29 cellular contexts compared by ENCODE assay signal in genomic region chr9:126619336-126619919, GRCh38. TPM values are rescaled to one million over a fixed set of nuclear protein-coding genes. Genes with fewer than 3 reads are reported as not detected.
DNase-seq lines count a peak whose midpoint lies in the region; ATAC-seq and TF ChIP-seq lines count a peak whose summit lies in the region.
"Had no signal": no experiment of that assay in that cellular context is flagged by ENCODE, and none has a peak within 500 bp of the region (broad histone marks: within the 10 kb centered on the region; RNA-seq: fewer than 3 reads in every experiment).

No MANE protein-coding gene starts in this region.

- no peaks in the 10 kb centered on the region for H3K36me3 ChIP-seq in ectodermal cell (ENCODE audit: control insufficient read depth, insufficient read depth, low read length)
- no peaks in the 10 kb centered on the region for H3K36me3 ChIP-seq in mesendoderm (ENCODE audit: control insufficient read depth, insufficient read depth, low read length)
- H3K36me3 ChIP-seq: colonic mucosa, esophagus muscularis mucosa, Peyer's patch had no signal

- no peak overlapping the region for H3K4ac ChIP-seq in mesendoderm (ENCODE audit: low read depth, low read length)

- no peak overlapping the region for H4K8ac ChIP-seq in mesendoderm (ENCODE audit: low read depth, low read length)

- no peaks in the 10 kb centered on the region for H3K9me3 ChIP-seq in ectodermal cell (ENCODE audit: control insufficient read depth, low read length)
- H3K9me3 ChIP-seq: colonic mucosa, esophagus muscularis mucosa, Peyer's patch, testis had no signal

- peak overlapping the region; percentile 37 for H3K9ac ChIP-seq in mesendoderm (ENCODE audit: low read length)

- H3K4me2 ChIP-seq in mesendoderm (ENCODE audit: low read length): no peak overlapping the region

- no peaks in the 10 kb centered on the region for H3K79me1 ChIP-seq in mesendoderm (ENCODE audit: low read length)

- H4K5ac ChIP-seq in mesendoderm (ENCODE audit: low read length): no peak overlapping the region

- CTCF ChIA-PET in activated naive CD4-positive, alpha-beta T cell treated with anti-CD3 and anti-CD28 coated beads, Interleukin-2, amount 10 ng/mL, durations not matched to agents 7 days and 5 days (lab: Charles Lee): no interaction called here

- H3K4me3 Mint-ChIP-seq in activated naive CD4-positive, alpha-beta T cell treated with anti-CD3 and anti-CD28 coated beads, Interleukin-2, amount 10 ng/mL, durations not matched to agents 7 days and 5 days: no peak overlapping the region
- peak overlapping the region; percentile 70 for H3K4me3 Mint-ChIP-seq in type B pancreatic cell
- H3K4me3 Mint-ChIP-seq: activated CD8-positive, alpha-beta T cell treated with anti-CD3 and anti-CD28 coated beads, Interleukin-2, amount 10 ng/mL, durations not matched to agents 7 days and 5 days; activated naive CD8-positive, alpha-beta T cell treated with anti-CD3 and anti-CD28 coated beads for 36 hours had no signal

- H3K27me3 ChIP-seq in ectodermal cell (ENCODE audit: control insufficient read depth, insufficient read depth, low read length, poor library complexity, severe bottlenecking) (peaks cover 100% of the 10 kb centered on the region), mesendoderm (ENCODE audit: insufficient read depth, low read length, poor library complexity) (peaks cover 93% of the 10 kb centered on the region)
- H3K27me3 ChIP-seq: testis had no signal

- no peak overlapping the region for H2BK120ac ChIP-seq in mesendoderm (ENCODE audit: low read depth, low read length)

- peak overlapping the region; percentile 45 for H3K27ac Mint-ChIP-seq in activated naive CD4-positive, alpha-beta T cell treated with anti-CD3 and anti-CD28 coated beads, Interleukin-2, amount 10 ng/mL, durations not matched to agents 7 days and 5 days
- no peak overlapping the region for H3K27ac Mint-ChIP-seq in type B pancreatic cell
- H3K27ac Mint-ChIP-seq: activated CD8-positive, alpha-beta T cell treated with anti-CD3 and anti-CD28 coated beads, Interleukin-2, amount 10 ng/mL, durations not matched to agents 7 days and 5 days; activated naive CD8-positive, alpha-beta T cell treated with anti-CD3 and anti-CD28 coated beads for 36 hours had no signal

- H3K4me1 Mint-ChIP-seq in activated naive CD4-positive, alpha-beta T cell treated with anti-CD3 and anti-CD28 coated beads, Interleukin-2, amount 10 ng/mL, durations not matched to agents 7 days and 5 days: peaks cover 11% of the 10 kb centered on the region
- peaks cover 31% of the 10 kb centered on the region for H3K4me1 Mint-ChIP-seq in type B pancreatic cell (ENCODE audit: unreplicated experiment)

- H3K79me2 ChIP-seq in mesendoderm (ENCODE audit: control insufficient read depth, insufficient read depth, low read length): no peaks in the 10 kb centered on the region

- no peak overlapping the region for H2BK15ac ChIP-seq in mesendoderm (replicated peaks; ENCODE audit: low read depth)

- peaks cover 3% of the 10 kb centered on the region for H3K36me3 Mint-ChIP-seq in activated naive CD4-positive, alpha-beta T cell treated with anti-CD3 and anti-CD28 coated beads, Interleukin-2, amount 10 ng/mL, durations not matched to agents 7 days and 5 days
- peaks cover 8% of the 10 kb centered on the region for H3K36me3 Mint-ChIP-seq in type B pancreatic cell
- H3K36me3 Mint-ChIP-seq: activated naive CD8-positive, alpha-beta T cell treated with anti-CD3 and anti-CD28 coated beads for 36 hours had no signal

- no peak overlapping the region for H2AK5ac ChIP-seq in mesendoderm (ENCODE audit: low read length)

- WGBS in ectodermal cell, 2 experiments: 12 to 13% methylated on average over 10 of the region's 10 CpGs
- no CpG with 5 or more reads among the region's 10 CpGs for WGBS in mesendoderm (ENCODE audit: extremely low coverage, insufficient coverage, low lambda C conversion rate)

- peaks cover 85% of the 10 kb centered on the region for H3K4me1 ChIP-seq in ectodermal cell (ENCODE audit: control insufficient read depth, insufficient read depth, low read length)
- peaks cover 16% of the 10 kb centered on the region for H3K4me1 ChIP-seq in mesendoderm (ENCODE audit: control insufficient read depth, low read depth, low read length)
- H3K4me1 ChIP-seq: colonic mucosa had no signal

- no peak overlapping the region for H2BK5ac ChIP-seq in mesendoderm (ENCODE audit: low read length)

- DNase-seq in activated naive CD4-positive, alpha-beta T cell treated with anti-CD3 and anti-CD28 coated beads, Interleukin-2, amount 10 ng/mL, durations not matched to agents 7 days and 5 days: no peak
- no peak for DNase-seq in activated naive CD4-positive, alpha-beta T cell treated with Interleukin-2 at 50 U/mL for 16 hours
- DNase-seq in mesendoderm (no peak), type B pancreatic cell (ENCODE audit: extremely low spot score, unreplicated experiment) (no peak), left lobe of liver (ENCODE audit: low spot score) (no peak)
- DNase-seq in effector CD8-positive, alpha-beta T cell (lab: John Stamatoyannopoulos, UW): no peak
- DNase-seq: activated CD8-positive, alpha-beta T cell treated with anti-CD3 and anti-CD28 coated beads, Interleukin-2, amount 10 ng/mL, durations not matched to agents 7 days and 5 days; activated effector memory CD4-positive, alpha-beta T cell treated with Interleukin-2 at 50 U/mL for 16 hours; activated naive CD8-positive, alpha-beta T cell treated with anti-CD3 and anti-CD28 coated beads for 36 hours; activated T-cell treated with anti-CD3 and anti-CD28 coated beads for 4 hours; anterior cingulate cortex; colonic mucosa; foreskin fibroblast; GOT3; head of caudate nucleus; NCI-H1694; NCI-H82; SHP77; stimulated activated CD4-positive, alpha-beta T cell treated with anti-CD3 and anti-CD28 coated beads, Interleukin-1b, Interleukin-23, amount 100 ng/mL, for 48 hours; stimulated activated naive CD4-positive, alpha-beta T cell treated with Interleukin-2 at 50 U/mL for 16 hours; testis had no signal

- H3K18ac ChIP-seq in mesendoderm (ENCODE audit: low read length): peak overlapping the region; percentile 44

- peak overlapping the region; percentile 5 for H3K4me3 ChIP-seq in ectodermal cell (ENCODE audit: insufficient read depth, low read depth, low read length)
- H3K4me3 ChIP-seq in mesendoderm (ENCODE audit: low read length): no peak overlapping the region
- H3K4me3 ChIP-seq: colonic mucosa, esophagus muscularis mucosa, Peyer's patch had no signal

- peak overlapping the region; percentile 52 for H3K56ac ChIP-seq in mesendoderm (ENCODE audit: low read length)

- no peak overlapping the region for H3K23ac ChIP-seq in mesendoderm (ENCODE audit: low read length)

- no peak overlapping the region for H3K27ac ChIP-seq in ectodermal cell (ENCODE audit: insufficient read depth, low read depth, low read length, poor library complexity, severe bottlenecking)
- H3K27ac ChIP-seq in mesendoderm (ENCODE audit: low read depth, low read length): no peak overlapping the region
- H3K27ac ChIP-seq: colonic mucosa, esophagus muscularis mucosa, Peyer's patch, testis had no signal

- ATAC-seq in HG03439 (IDR thresholded peaks at IDR 0.05; ENCODE audit: unreplicated experiment): no peak
- no peak for ATAC-seq in left lobe of liver
- ATAC-seq: activated CD8-positive, alpha-beta T cell treated with anti-CD3 and anti-CD28 coated beads, Interleukin-2, amount 10 ng/mL, durations not matched to agents 7 days and 5 days; right cardiac atrium had no signal

- H3K9me3 Mint-ChIP-seq in activated naive CD4-positive, alpha-beta T cell treated with anti-CD3 and anti-CD28 coated beads, Interleukin-2, amount 10 ng/mL, durations not matched to agents 7 days and 5 days: no peaks in the 10 kb centered on the region
- H3K9me3 Mint-ChIP-seq in type B pancreatic cell: no peaks in the 10 kb centered on the region
- H3K9me3 Mint-ChIP-seq: activated naive CD8-positive, alpha-beta T cell treated with anti-CD3 and anti-CD28 coated beads for 36 hours had no signal

- TF ChIP-seq CTCF in type B pancreatic cell (conservative IDR thresholded peaks at IDR 0.05): no peak

- peaks cover 100% of the 10 kb centered on the region for H3K27me3 Mint-ChIP-seq in activated naive CD4-positive, alpha-beta T cell treated with anti-CD3 and anti-CD28 coated beads, Interleukin-2, amount 10 ng/mL, durations not matched to agents 7 days and 5 days
- H3K27me3 Mint-ChIP-seq in type B pancreatic cell: peaks cover 95% of the 10 kb centered on the region

RNA-seq across cellular contexts. Expression of gene LMX1B, which starts 5.7 kb away (rescaled TPM):
- 15.4 TPM for polyA plus RNA-seq in ectodermal cell (2013, experiment 1 of 4)
- 16.8 TPM for polyA plus RNA-seq in ectodermal cell (2013, experiment 2 of 4)
- 7.1 TPM for polyA plus RNA-seq in ectodermal cell (2013, experiment 3 of 4)
- polyA plus RNA-seq in ectodermal cell (2013, experiment 4 of 4): 9.0 TPM
- polyA plus RNA-seq in mesendoderm (2013, experiment 1 of 2): 0.53 TPM
- 0.45 TPM for polyA plus RNA-seq in mesendoderm (2013, experiment 2 of 2)
- 13.6 and 33.6 TPM in 2 replicates for total RNA-seq in type B pancreatic cell (ENCODE audit: low replicate concordance)
- not detected for total RNA-seq in left lobe of liver
- total RNA-seq: activated CD8-positive, alpha-beta T cell treated with anti-CD3 and anti-CD28 coated beads, Interleukin-2, amount 10 ng/mL, durations not matched to agents 7 days and 5 days; activated naive CD8-positive, alpha-beta T cell treated with anti-CD3 and anti-CD28 coated beads for 36 hours; lung microvascular endothelial cell; Peyer's patch; T-helper 2 cell treated with Interferon-gamma antibody and Interleukin-4, amounts not matched to agents 100 ng/mL and 5 ng/mL, for 36 hours had no signal
- polyA plus RNA-seq: CD14-positive monocyte had no signal

Comparison
In these comparisons a context has a peak if more than half of its experiments do, and no peak if none do; other contexts are left out.
1. RNA of gene LMX1B, which starts 5.7 kb away (total RNA-seq): 13.6 to 33.6 TPM in type B pancreatic cell; not detected in left lobe of liver (single experiment); every median in the first group is over 10 times any median in the second.